Comparison of ENCODE assay signal across 8 cellular contexts in the genomic region with DNA sequence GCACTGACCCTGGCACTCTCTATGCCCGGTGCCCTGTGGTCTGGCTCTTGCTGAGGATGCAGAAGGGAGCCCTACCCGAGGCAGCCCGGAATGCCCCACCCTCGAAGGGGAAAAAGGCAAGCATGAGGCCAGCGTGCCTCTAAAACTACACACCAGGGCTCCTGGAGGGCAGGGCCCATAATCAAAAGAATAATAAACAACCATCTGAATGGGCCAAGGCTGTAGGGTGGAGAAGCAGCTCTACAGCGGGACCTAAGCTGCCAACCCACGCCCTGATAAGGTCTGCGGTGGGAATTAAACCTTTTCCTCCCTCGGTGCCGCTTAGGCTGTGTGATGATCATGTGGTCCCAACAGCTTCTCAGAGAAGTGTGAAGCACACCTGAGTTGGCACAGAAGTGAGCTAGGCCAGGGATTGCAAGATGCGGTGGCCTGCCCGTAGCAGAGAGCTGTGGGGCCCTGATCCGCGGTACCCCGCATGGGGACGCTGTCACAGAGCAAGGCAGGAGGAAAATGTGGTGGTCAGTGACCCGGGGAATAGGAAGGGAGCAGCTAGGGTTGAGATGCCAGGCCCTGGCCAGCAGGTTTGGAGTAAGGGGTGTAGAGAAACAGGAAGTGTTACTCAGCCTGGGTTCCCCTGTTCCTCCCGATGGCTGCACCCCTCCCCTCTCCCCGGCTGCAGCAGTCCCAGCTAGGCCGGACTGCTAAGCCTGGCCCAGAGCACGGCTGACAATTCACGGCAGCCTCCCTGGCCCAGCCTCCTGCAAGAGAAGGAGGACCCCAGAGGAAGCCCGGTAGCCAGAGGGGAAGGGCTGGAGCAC. TPM values are rescaled to one million over a fixed set of nuclear protein-coding genes. Genes with fewer than 3 reads are reported as not detected.
DNase-seq lines count a peak whose midpoint lies in the region; ATAC-seq, FAIRE-seq and TF ChIP-seq lines count a peak whose summit lies in the region.

No MANE protein-coding gene starts in this region.

- H3K27ac ChIP-seq in Karpas-422 (ENCODE audit: low read length) (peak overlapping the region; percentile 96), psoas muscle (peak overlapping the region; percentile 36)

- peaks cover 8% of the 10 kb centered on the region; the same call in 1 of the 2 replicates for H4K20me1 ChIP-seq in Karpas-422 (ENCODE audit: insufficient read depth, low read depth, low read length)

- TF ChIP-seq CTCF in GM13976 (IDR thresholded peaks at IDR 0.05; ENCODE audit: borderline replicate concordance, control extremely low read depth, extremely low read depth, insufficient read depth, missing control alignments): no peak
- no peak for TF ChIP-seq CTCF in bronchial epithelial cell (IDR thresholded peaks at IDR 0.05; ENCODE audit: insufficient read depth, low read length, severe bottlenecking)
- TF ChIP-seq CTCF in psoas muscle (IDR thresholded peaks at IDR 0.05): no peak

- H3K36me3 ChIP-seq in Karpas-422 (ENCODE audit: insufficient read depth, low read length) (peaks cover 3% of the 10 kb centered on the region; the same call in 1 of the 2 replicates), bronchial epithelial cell (ENCODE audit: control insufficient read depth, insufficient read depth, low read length) (peaks cover 7% of the 10 kb centered on the region), psoas muscle (ENCODE audit: insufficient read depth in 1 of 2, low read depth in 1 of 2) (peaks cover 2 to 46% of the 10 kb centered on the region in 2 donors)

- H3K9me3 ChIP-seq in Karpas-422 (ENCODE audit: low read length) (no peaks in the 10 kb centered on the region), psoas muscle (no peaks in the 10 kb centered on the region)

- ATAC-seq in psoas muscle (no peak), HG03439 (IDR thresholded peaks at IDR 0.05; ENCODE audit: unreplicated experiment) (no peak)

- FAIRE-seq in bronchial epithelial cell (lab: Jason Lieb, UNC): peak; percentile 70

- peak overlapping the region; percentile 76 for H3K9ac ChIP-seq in Karpas-422 (ENCODE audit: low read length)

- peak; percentile 56 for DNase-seq in GM13976 (ENCODE audit: low spot score)
- DNase-seq in Karpas-422: peak; percentile 82
- no peak for DNase-seq in bronchial epithelial cell (ENCODE audit: low read depth)
- no peak for DNase-seq in psoas muscle
- no peak for DNase-seq in NCI-H146 treated with DMSO at 0.1 percent for 48 hours (lab: John Stamatoyannopoulos, UW; ENCODE audit: unreplicated experiment)
- DNase-seq in NCI-H446 (lab: John Stamatoyannopoulos, UW): no peak
- no peak for DNase-seq in DMS53 treated with DMSO at 0.1 percent for 48 hours (lab: John Stamatoyannopoulos, UW; ENCODE audit: unreplicated experiment)

- no peaks in the 10 kb centered on the region for H3K9me2 ChIP-seq in Karpas-422 (replicated peaks; ENCODE audit: insufficient read depth, low read length)

- H3K79me2 ChIP-seq in Karpas-422 (ENCODE audit: low read length): peaks cover 9% of the 10 kb centered on the region; the same call in 1 of the 2 replicates

- H3K27me3 ChIP-seq in Karpas-422 (ENCODE audit: low read length) (no peaks in the 10 kb centered on the region), bronchial epithelial cell (ENCODE audit: control insufficient read depth, insufficient read depth, low read length) (no peaks in the 10 kb centered on the region), psoas muscle (ENCODE audit: insufficient read depth in 3 of 3, low read length in 2 of 3) (no peaks in the 10 kb centered on the region)

- no peak overlapping the region; the same call in 1 of the 2 replicates for H2AFZ ChIP-seq in Karpas-422 (ENCODE audit: low read length)

- in situ Hi-C loops in GM13976 (cut with MboI; ENCODE audit: low sequenced_read_pairs, unreplicated experiment): no loop called here

- H3K4me3 ChIP-seq in Karpas-422 (ENCODE audit: low read length): peak overlapping the region; percentile 53
- H3K4me3 ChIP-seq in bronchial epithelial cell (ENCODE audit: low read depth, low read length): no peak overlapping the region
- no peak overlapping the region for H3K4me3 ChIP-seq in psoas muscle

- intact Hi-C loops in psoas muscle (cut with DNase I): no loop called here

- H3K4me2 ChIP-seq in Karpas-422 (ENCODE audit: low read depth, low read length, poor library complexity, severe bottlenecking): peak overlapping the region; percentile 70

- H3K4me1 ChIP-seq in Karpas-422 (ENCODE audit: low read length) (peaks cover 79% of the 10 kb centered on the region), psoas muscle (peaks cover 13% of the 10 kb centered on the region)

- WGBS in psoas muscle, 3 donors: 75 to 82% (median 79%) methylated on average over 20 to 23 of the region's 23 CpGs

RNA-seq across cellular contexts. Expression of gene C15orf62, which starts 1.1 kb away (rescaled TPM):
- total RNA-seq in Karpas-422 (2014; rRNA removed; shearing (Covaris generic); ENCODE audit: low replicate concordance): 2.4 and 9.8 TPM in 2 replicates
- total RNA-seq in bronchial epithelial cell (1.8 and 2.7 TPM in 2 replicates), psoas muscle (not detected)
- under 1 TPM; 0.05 to 0.19 (median 0.07) TPM for polyA plus RNA-seq in psoas muscle

RNA-seq across cellular contexts. Expression of gene GCHFR, which starts 4.8 kb away (rescaled TPM):
- 173 and 503 TPM in 2 replicates for total RNA-seq in Karpas-422 (2014; rRNA removed; shearing (Covaris generic); ENCODE audit: low replicate concordance)
- total RNA-seq in bronchial epithelial cell (12.4 and 13.8 TPM in 2 replicates), psoas muscle (1 to 10 TPM; 1.5 to 4.9 (median 2.9) TPM)
- 1 to 10 TPM; 4.3 to 6.7 (median 5.0) TPM for polyA plus RNA-seq in psoas muscle

RNA-seq across cellular contexts. Expression of gene RMDN3, which starts 13.6 kb away (rescaled TPM):
- 7.8 and 15.8 TPM in 2 replicates for total RNA-seq in Karpas-422 (2014; rRNA removed; shearing (Covaris generic); ENCODE audit: low replicate concordance)
- total RNA-seq in bronchial epithelial cell: 15.0 and 20.1 TPM in 2 replicates
- 10 to 100 TPM; 17.1 to 20.1 (median 18.6) TPM for total RNA-seq in psoas muscle
- 10 to 100 TPM; 11.1 to 30.9 (median 20.2) TPM for polyA plus RNA-seq in psoas muscle

RNA-seq across cellular contexts. Expression of gene ZFYVE19, which starts 38.2 kb away (rescaled TPM):
- total RNA-seq in Karpas-422 (2014; rRNA removed; shearing (Covaris generic); ENCODE audit: low replicate concordance): 14.5 and 47.5 TPM in 2 replicates
- total RNA-seq in bronchial epithelial cell (30.3 and 34.0 TPM in 2 replicates), psoas muscle (10 to 100 TPM in 2 of 4 donors, 1 to 10 TPM in 2; 9.1 to 12.4 (median 10.8) TPM)
- polyA plus RNA-seq in psoas muscle: 10 to 100 TPM; 16.9 to 31.5 (median 25.4) TPM

RNA-seq across cellular contexts. Expression of gene DNAJC17, which starts 38.6 kb away (rescaled TPM):
- total RNA-seq in Karpas-422 (2014; rRNA removed; shearing (Covaris generic); ENCODE audit: low replicate concordance): 14.8 and 46.6 TPM in 2 replicates
- total RNA-seq in bronchial epithelial cell (21.1 and 30.7 TPM in 2 replicates), psoas muscle (10 to 100 TPM in 3 of 4 donors, 1 to 10 TPM in 1; 8.9 to 18.5 (median 13.0) TPM)
- polyA plus RNA-seq in psoas muscle: 10 to 100 TPM; 16.6 to 32.4 (median 32.0) TPM

Comparison
In these comparisons a context has a peak if more than half of its experiments do, and no peak if none do; other contexts are left out.
1. DNase-seq: peak in GM13976 (single experiment) and Karpas-422 (single experiment); none in bronchial epithelial cell (single experiment), psoas muscle (0 of 2), NCI-H146 treated with DMSO at 0.1 percent for 48 hours (single experiment), NCI-H446 (0 of 2) and DMS53 treated with DMSO at 0.1 percent for 48 hours (single experiment).
2. RNA of gene GCHFR, which starts 4.8 kb away (total RNA-seq): 173 to 503 TPM in Karpas-422; 12.4 to 13.8 TPM in bronchial epithelial cell and 1.5 to 4.9 TPM in psoas muscle; every median in the first group is over 10 times any median in the second.